8 cellular contexts compared by ENCODE assay signal in genomic region chr2:232325324-232326273, GRCh38. TPM values are rescaled to one million over a fixed set of nuclear protein-coding genes. Genes with fewer than 3 reads are reported as not detected.
DNase-seq lines count a peak whose midpoint lies in the region; ATAC-seq and TF ChIP-seq lines count a peak whose summit lies in the region.

No MANE protein-coding gene starts in this region.

- DNase-seq in GM12864 (ENCODE audit: low read depth) = no peak
- DNase-seq in MV-4-11 (lab: John Stamatoyannopoulos, UW) = peak; percentile 4
- peak; percentile 32 for DNase-seq in activated gamma-delta T cell (lab: John Stamatoyannopoulos, UW)
- peak; percentile 84 for DNase-seq in Right ventricle myocardium inferior (ENCODE audit: missing footprints)
- no peak for DNase-seq in retinal pigment epithelial cell (ENCODE audit: low read depth)
- no peak for DNase-seq in cerebellum (ENCODE audit: low spot score)
- DNase-seq in NCI-H2081 treated with DMSO at 0.1 percent for 48 hours (lab: John Stamatoyannopoulos, UW) = no peak
- DNase-seq in COLO829 (ENCODE audit: low spot score) = no peak

- H3K4me3 ChIP-seq in GM12864 (ENCODE audit: low read depth, low read length) (no peak overlapping the region), retinal pigment epithelial cell (ENCODE audit: low read length) (no peak overlapping the region)

- peak; percentile 66 for ATAC-seq in Right ventricle myocardium inferior

- intact Hi-C loops in Right ventricle myocardium inferior (cut with DNase I) = loop anchor here (5.0 to 10.0 kb wide), 3 partner anchors 109 to 418 kb away; partner anchors contain the start of gene NPPC

- peak; percentile 58 for TF ChIP-seq CTCF in GM12864 (IDR thresholded peaks at IDR 0.05; ENCODE audit: low read depth, low read length, missing control alignments)
- TF ChIP-seq CTCF in retinal pigment epithelial cell (conservative IDR thresholded peaks at IDR 0.05; ENCODE audit: low read depth, low read length) = peak; percentile 41

RNA-seq across cellular contexts. Expression of gene ALPP, which starts 53.0 kb away (rescaled TPM):
- total RNA-seq in Right ventricle myocardium inferior (not detected), cerebellum (not detected)

Comparison
In these comparisons a context has a peak if more than half of its experiments do, and no peak if none do; other contexts are left out.
1. DNase-seq: peak in MV-4-11 (single experiment), activated gamma-delta T cell (single experiment) and Right ventricle myocardium inferior (single experiment); none in GM12864 (single experiment), retinal pigment epithelial cell (single experiment), cerebellum (single experiment), NCI-H2081 treated with DMSO at 0.1 percent for 48 hours (single experiment) and COLO829 (single experiment).